In genomic region chr12:47556219-47556618, GRCh38 we compare ENCODE assay signal across 1 cellular context.
TF ChIP-seq lines count a peak whose summit lies in the region.

No MANE protein-coding gene starts in this region.

TF ChIP-seq in H1, 55 proteins besides CTCF, POLR2A, EP300 and RAD21:
- TF ChIP-seq MAX (IDR thresholded peaks at IDR 0.05) (no peak), GABPA (IDR thresholded peaks at IDR 0.05; ENCODE audit: borderline replicate concordance, insufficient read depth, low read length) (no peak), KDM4A (IDR thresholded peaks at IDR 0.05; ENCODE audit: low read depth, low read length, severe bottlenecking) (no peak), SP1 (IDR thresholded peaks at IDR 0.05; ENCODE audit: low read depth, low read length) (no peak)
